Comparison of ENCODE assay signal across 23 cellular contexts in genomic region chr10:2917926-2918325, GRCh38.
DNase-seq lines count a peak whose midpoint lies in the region; ATAC-seq, FAIRE-seq and TF ChIP-seq lines count a peak whose summit lies in the region.
"Had no signal": no experiment of that assay in that cellular context is flagged by ENCODE, and none has a peak within 500 bp of the region (broad histone marks: within the 10 kb centered on the region; RNA-seq: fewer than 3 reads in every experiment).

No MANE protein-coding gene starts in this region.

- H3K27ac ChIP-seq in H1 (ENCODE audit: low read depth, low read length) (no peak overlapping the region), Peyer's patch (no peak overlapping the region)
- H3K27ac ChIP-seq in naive thymus-derived CD4-positive, alpha-beta T cell (ENCODE audit: low read depth, low read length): no peak overlapping the region

- TF ChIP-seq EP300 in H1 (IDR thresholded peaks at IDR 0.05; ENCODE audit: borderline replicate concordance in 1 of 2, low read depth in 2 of 2, low read length in 2 of 2): no peak

- H2AK5ac ChIP-seq in H1 (ENCODE audit: low read depth, low read length): no peak overlapping the region

- peak; percentile 29 for DNase-seq in NCI-H345 (lab: John Stamatoyannopoulos, UW)
- DNase-seq in NCI-H345 treated with DMSO at 0.1 percent for 48 hours (lab: John Stamatoyannopoulos, UW; ENCODE audit: unreplicated experiment): no peak
- DNase-seq in H1 (ENCODE audit: low read depth in 1 of 2, low spot score in 2 of 2): no peak
- no peak for DNase-seq in nephron progenitor cell
- no peak for DNase-seq in NCI-H1436 treated with DMSO at 0.1 percent for 48 hours (lab: John Stamatoyannopoulos, UW)
- no peak for DNase-seq in naive thymus-derived CD4-positive, alpha-beta T cell
- no peak for DNase-seq in Peyer's patch
- DNase-seq in putamen (ENCODE audit: low spot score): no peak
- DNase-seq: 8988T; BE2C; Caco-2; DMS 273 treated with DMSO at 0.1 percent for 48 hours; DMS79 treated with DMSO at 0.1 percent for 48 hours; HCEC 1CT; Karpas-422; MV-4-11; NCI-H1105 treated with DMSO at 0.1 percent for 48 hours; NCI-H187; NCI-H748 treated with DMSO at 0.1 percent for 48 hours; NK-92 treated with Interleukin-12 subunit alpha and Interleukin-12 subunit beta, amount 100 ng/mL, for 24 hours had no signal

- H3K79me1 ChIP-seq in H1 (ENCODE audit: low read depth, low read length): no peaks in the 10 kb centered on the region

- FAIRE-seq in H1 (lab: Jason Lieb, UNC): no peak
- FAIRE-seq: GM12891, HTR-8/SVneo had no signal

- no peak overlapping the region for H2BK120ac ChIP-seq in H1 (replicated peaks; ENCODE audit: low read depth, low read length)

- TF ChIP-seq POLR2A in H1 (IDR thresholded peaks at IDR 0.05; ENCODE audit: control extremely low read depth in 1 of 2, low read depth in 2 of 2, low read length in 2 of 2) (no peak), Peyer's patch (IDR thresholded peaks at IDR 0.05) (no peak)

- no peak overlapping the region for H3K4ac ChIP-seq in H1 (replicated peaks; ENCODE audit: insufficient read length, low read depth, low read length)

- no peak overlapping the region; a peak in 2 of 7 replicates for H3K9ac ChIP-seq in H1 (replicated peaks in 1 of 4; ENCODE audit: extremely low read depth in 1 of 4, low read depth in 3 of 4, low read length in 3 of 4)

- POLR2A ChIA-PET in H1 (lab: Charles Lee; ENCODE audit: partially characterized antibody): no interaction called here
- POLR2A ChIA-PET in naive thymus-derived CD4-positive, alpha-beta T cell (lab: Charles Lee): no interaction called here

- no peaks in the 10 kb centered on the region for H3K9me3 Mint-ChIP-seq in nephron progenitor cell
- no peaks in the 10 kb centered on the region for H3K9me3 Mint-ChIP-seq in naive thymus-derived CD4-positive, alpha-beta T cell

- H3K9me3 ChIP-seq in H1 (ENCODE audit: insufficient read depth in 2 of 2, low read depth in 1 of 2, low read length in 1 of 2): no peaks in the 10 kb centered on the region; a peak in 1 of 4 replicates
- no peaks in the 10 kb centered on the region for H3K9me3 ChIP-seq in naive thymus-derived CD4-positive, alpha-beta T cell (ENCODE audit: control insufficient read depth in 2 of 3, low read length in 3 of 3)
- H3K9me3 ChIP-seq in Peyer's patch: no peaks in the 10 kb centered on the region
- H3K9me3 ChIP-seq: BE2C, Caco-2 had no signal

- H3K36me3 ChIP-seq in H1 (ENCODE audit: control insufficient read depth in 2 of 4, insufficient read depth in 4 of 4, low read length in 3 of 4) (no peaks in the 10 kb centered on the region), Peyer's patch (no peaks in the 10 kb centered on the region)
- H3K36me3 ChIP-seq in naive thymus-derived CD4-positive, alpha-beta T cell (ENCODE audit: control insufficient read depth in 2 of 3, insufficient read depth in 3 of 3, low read length in 3 of 3): no peaks in the 10 kb centered on the region
- H3K36me3 ChIP-seq: BE2C had no signal

- WGBS in H1 (ENCODE audit: extremely low coverage in 1 of 2, insufficient coverage in 1 of 2, insufficient read length in 1 of 2, insufficient replicate concordance in 2 of 2, low coverage in 1 of 2, low lambda C conversion rate in 2 of 2, missing lambda C conversion rate in 1 of 2), 2 experiments: 59% methylated on average over 10 of the region's 10 CpGs; no CpG with 5 or more reads in 1 of the 2 experiments

- no peak overlapping the region for H2BK15ac ChIP-seq in H1 (ENCODE audit: low read length)

- no peak overlapping the region for H2AFZ ChIP-seq in H1 (ENCODE audit: low read length)

- H2BK12ac ChIP-seq in H1 (ENCODE audit: low read depth, low read length): no peak overlapping the region

- H3K79me2 ChIP-seq in H1 (ENCODE audit: control insufficient read depth in 1 of 2, insufficient read depth in 2 of 2, low read length in 2 of 2): no peaks in the 10 kb centered on the region

- no peak overlapping the region for H3K18ac ChIP-seq in H1 (ENCODE audit: extremely low read depth, low read length)

- CTCF ChIA-PET in H1 (lab: Charles Lee; ENCODE audit: partially characterized antibody): interaction anchor here (0.6 to 1.2 kb wide), 4 partner anchors 8 to 126 kb away, joined by 3 to 5 read pairs (median 4); no protein-coding TSS in a partner anchor
- CTCF ChIA-PET in naive thymus-derived CD4-positive, alpha-beta T cell (lab: Charles Lee): no interaction called here

- H3K4me3 ChIP-seq in H1 (ENCODE audit: extremely low read depth in 1 of 4, insufficient read depth in 2 of 4, low read depth in 3 of 4, low read length in 4 of 4) (no peak overlapping the region), Peyer's patch (no peak overlapping the region)
- H3K4me3 ChIP-seq in naive thymus-derived CD4-positive, alpha-beta T cell (ENCODE audit: low read length): no peak overlapping the region

- H3K4me1 ChIP-seq in H1 (replicated peaks in 1 of 4; ENCODE audit: control insufficient read depth in 3 of 4, insufficient read depth in 4 of 4, low read length in 3 of 4): peaks cover 0 to 6% (median 5%) of the 10 kb centered on the region in 4 experiments; a peak in 6 of 7 replicates
- no peaks in the 10 kb centered on the region for H3K4me1 ChIP-seq in naive thymus-derived CD4-positive, alpha-beta T cell (ENCODE audit: control insufficient read depth in 2 of 2, insufficient read depth in 2 of 2, low read length in 2 of 2)
- H3K4me1 ChIP-seq in Peyer's patch: no peaks in the 10 kb centered on the region
- H3K4me1 ChIP-seq: BE2C, Caco-2 had no signal

- H4K8ac ChIP-seq in H1 (ENCODE audit: extremely low read depth, insufficient read depth, low read length): no peak overlapping the region

- H3K4me1 Mint-ChIP-seq in nephron progenitor cell: no peaks in the 10 kb centered on the region
- no peaks in the 10 kb centered on the region for H3K4me1 Mint-ChIP-seq in naive thymus-derived CD4-positive, alpha-beta T cell

- no peak overlapping the region for H2BK20ac ChIP-seq in H1 (ENCODE audit: low read length)

- H3K23me2 ChIP-seq in H1 (ENCODE audit: low read depth, low read length): no peaks in the 10 kb centered on the region

- no peak for ATAC-seq in naive thymus-derived CD4-positive, alpha-beta T cell
- ATAC-seq: SK-N-SH treated with all-trans-retinoic acid at 6 μM for 48 hours had no signal

- H3K27me3 ChIP-seq in H1 (replicated peaks in 1 of 4; ENCODE audit: control insufficient read depth in 3 of 4, extremely low read depth in 1 of 4, insufficient read depth in 3 of 4, low read length in 3 of 4) (no peaks in the 10 kb centered on the region), Peyer's patch (no peaks in the 10 kb centered on the region)
- no peaks in the 10 kb centered on the region for H3K27me3 ChIP-seq in naive thymus-derived CD4-positive, alpha-beta T cell (ENCODE audit: control insufficient read depth in 2 of 2, insufficient read depth in 2 of 2, low read length in 2 of 2)
- H3K27me3 ChIP-seq: BE2C had no signal

- H3K4me3 Mint-ChIP-seq in nephron progenitor cell: no peak overlapping the region
- H3K4me3 Mint-ChIP-seq in naive thymus-derived CD4-positive, alpha-beta T cell: no peak overlapping the region

- no peak overlapping the region for H3K56ac ChIP-seq in H1 (replicated peaks; ENCODE audit: insufficient read length, low read depth, low read length)

- H3K4me2 ChIP-seq in H1 (ENCODE audit: insufficient read depth in 1 of 2, low read depth in 2 of 2, low read length in 2 of 2): no peak overlapping the region

- no peaks in the 10 kb centered on the region for H4K20me1 ChIP-seq in H1 (replicated peaks in 1 of 2; ENCODE audit: control insufficient read depth in 1 of 2, insufficient read depth in 2 of 2, low read length in 2 of 2)

- peak overlapping the region; percentile 23 for H4K5ac ChIP-seq in H1 (ENCODE audit: insufficient read length, low read depth, low read length)

- TF ChIP-seq CTCF in H1 (IDR thresholded peaks at IDR 0.05; ENCODE audit: control extremely low read depth in 1 of 3, insufficient read depth in 1 of 3, low read depth in 1 of 3, low read length in 3 of 3) (no peak), nephron progenitor cell (IDR thresholded peaks at IDR 0.05) (no peak), Peyer's patch (IDR thresholded peaks at IDR 0.05) (no peak)

- no peaks in the 10 kb centered on the region for H3K36me3 Mint-ChIP-seq in nephron progenitor cell (ENCODE audit: low read depth)
- H3K36me3 Mint-ChIP-seq in naive thymus-derived CD4-positive, alpha-beta T cell: no peaks in the 10 kb centered on the region

- peaks cover 31% of the 10 kb centered on the region for H3K27me3 Mint-ChIP-seq in nephron progenitor cell (ENCODE audit: low read depth, poor library complexity)
- H3K27me3 Mint-ChIP-seq in naive thymus-derived CD4-positive, alpha-beta T cell: peaks cover 7 to 32% (median 14%) of the 10 kb centered on the region in 5 donors

- peak overlapping the region; percentile 68 for H4K91ac ChIP-seq in H1 (replicated peaks; ENCODE audit: insufficient read length, low read length)

- no peak overlapping the region for H3K23ac ChIP-seq in H1 (ENCODE audit: insufficient read length)

- peak overlapping the region; percentile 61 for H3K27ac Mint-ChIP-seq in nephron progenitor cell
- no peak overlapping the region for H3K27ac Mint-ChIP-seq in naive thymus-derived CD4-positive, alpha-beta T cell

- H3K14ac ChIP-seq in H1 (ENCODE audit: insufficient read length): no peak overlapping the region

- intact Hi-C loops in naive thymus-derived CD4-positive, alpha-beta T cell (cut with micrococcal nuclease): no loop called here

- H2BK5ac ChIP-seq in H1 (ENCODE audit: low read depth, low read length): peak overlapping the region; percentile 10; the same call in 1 of the 2 replicates

- no peak for TF ChIP-seq RAD21 in H1 (IDR thresholded peaks at IDR 0.05 in 1 of 2, conservative IDR thresholded peaks at IDR 0.05 in 1 of 2; ENCODE audit: low read depth in 2 of 2, low read length in 2 of 2)

TF ChIP-seq in H1, 55 proteins besides CTCF, POLR2A, EP300 and RAD21 (continues in another document):
- TF ChIP-seq ZNF274 (IDR thresholded peaks at IDR 0.05; ENCODE audit: borderline replicate concordance, extremely low read depth, low read length) (no peak), RFX5 (IDR thresholded peaks at IDR 0.05; ENCODE audit: borderline replicate concordance, low read depth, low read length) (no peak), RNF2 (IDR thresholded peaks at IDR 0.05; ENCODE audit: borderline replicate concordance, low read depth, low read length, missing control alignments, poor library complexity, severe bottlenecking) (no peak), SIRT6 (IDR thresholded peaks at IDR 0.05; ENCODE audit: low read length) (no peak), KDM4A (IDR thresholded peaks at IDR 0.05; ENCODE audit: low read depth, low read length, severe bottlenecking) (no peak), SIN3A (conservative IDR thresholded peaks at IDR 0.05 in 1 of 2, IDR thresholded peaks at IDR 0.05 in 1 of 2; ENCODE audit: low read depth in 1 of 2, low read length in 2 of 2) (no peak), SUZ12 (IDR thresholded peaks at IDR 0.05; ENCODE audit: low read length) (no peak), MAFK (IDR thresholded peaks at IDR 0.05; ENCODE audit: low read depth, low read length) (no peak), CBX5 (IDR thresholded peaks at IDR 0.05; ENCODE audit: low read depth, low read length) (no peak), POU5F1 (IDR thresholded peaks at IDR 0.05; ENCODE audit: low read depth, low read length) (no peak), CBX8 (IDR thresholded peaks at IDR 0.05; ENCODE audit: borderline replicate concordance, low read depth, low read length) (no peak)
